In the genomic region with DNA sequence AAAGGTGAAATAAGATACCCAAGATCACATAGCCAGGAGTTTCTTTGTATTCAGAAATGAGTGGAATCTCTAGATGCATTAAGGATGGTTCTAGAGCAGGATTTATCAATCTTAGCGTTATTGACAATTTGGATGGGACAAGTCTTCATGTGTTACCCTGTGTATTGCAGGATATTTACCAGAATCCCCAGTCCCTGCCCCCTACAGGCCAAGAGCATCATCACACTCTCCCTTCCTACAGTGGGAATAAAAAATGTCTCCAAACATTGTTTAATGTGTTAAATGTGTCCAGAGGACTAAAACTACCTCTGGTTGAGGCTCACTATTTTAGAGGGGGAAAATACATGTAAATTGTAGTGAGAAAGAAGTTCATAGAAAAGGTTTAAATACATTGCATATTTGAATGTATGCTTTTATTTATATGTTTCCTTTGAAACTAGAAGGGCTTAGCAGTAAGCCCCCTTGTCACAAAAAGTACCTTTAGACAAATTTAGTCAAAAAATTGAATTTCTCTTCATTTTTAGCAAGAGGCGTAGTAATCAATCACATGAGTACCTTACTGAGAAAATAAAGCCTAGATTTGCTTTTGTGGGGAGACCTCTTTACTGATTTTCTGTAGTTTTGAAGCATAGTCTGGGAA, we compare ENCODE assay signal across 8 cellular contexts.
DNase-seq lines count a peak whose midpoint lies in the region; ATAC-seq and TF ChIP-seq lines count a peak whose summit lies in the region.

No MANE protein-coding gene starts in this region.

- TF ChIP-seq CTCF in GM13976 (IDR thresholded peaks at IDR 0.05; ENCODE audit: borderline replicate concordance, control extremely low read depth, extremely low read depth, insufficient read depth, missing control alignments) (peak; percentile 48), right atrium auricular region (IDR thresholded peaks at IDR 0.05) (peak; percentile 40 to 73)

- peaks cover 0 to 6% of the 10 kb centered on the region in 2 donors for H3K4me1 ChIP-seq in right atrium auricular region

- peak; percentile 40 to 67 for ATAC-seq in activated T-cell treated with anti-CD3 and anti-CD28 coated beads, Interleukin-2, amount 50 U/mL, for 72 hours (replicated peaks in 1 of 2)
- ATAC-seq in stimulated activated effector memory CD8-positive, alpha-beta T cell treated with anti-CD3 and anti-CD28 coated beads, Interleukin-12 subunit alpha, Interleukin-12 subunit beta, amount 100 ng/mL, for 72 hours, result no peak

- in situ Hi-C loops in GM13976 (cut with MboI; ENCODE audit: low sequenced_read_pairs, unreplicated experiment), result no loop called here

- DNase-seq in Ammon's horn (ENCODE audit: low spot score) (peak; percentile 15), GM13976 (ENCODE audit: low spot score) (peak; percentile 18), NCI-H146 (lab: John Stamatoyannopoulos, UW) (peak; percentile 40), right atrium auricular region (ENCODE audit: low spot score) (no peak), NCI-H524 treated with DMSO at 0.1 percent for 48 hours (lab: John Stamatoyannopoulos, UW) (no peak)
- peak; percentile 34 to 51 for DNase-seq in activated T-cell treated with anti-CD3 and anti-CD28 coated beads, Interleukin-2, amount 50 U/mL, for 72 hours
- DNase-seq in stimulated activated CD4-positive, alpha-beta T cell treated with anti-CD3 and anti-CD28 coated beads, Interleukin-2, amount 100 ng/mL, for 48 hours, result peak; percentile 7 to 23
- DNase-seq in stimulated activated effector memory CD8-positive, alpha-beta T cell treated with anti-CD3 and anti-CD28 coated beads, Interleukin-12 subunit alpha, Interleukin-12 subunit beta, amount 100 ng/mL, for 72 hours (ENCODE audit: low spot score in 2 of 2), result no peak

- H3K27me3 Mint-ChIP-seq in activated T-cell treated with anti-CD3 and anti-CD28 coated beads, Interleukin-2, amount 50 U/mL, for 72 hours (ENCODE audit: low read depth), result no peaks in the 10 kb centered on the region

- peaks cover 7% of the 10 kb centered on the region for H3K36me3 ChIP-seq in right atrium auricular region

- H3K27ac Mint-ChIP-seq in activated T-cell treated with anti-CD3 and anti-CD28 coated beads, Interleukin-2, amount 50 U/mL, for 72 hours, result no peak overlapping the region
- H3K27ac Mint-ChIP-seq in stimulated activated effector memory CD8-positive, alpha-beta T cell treated with anti-CD3 and anti-CD28 coated beads, Interleukin-12 subunit alpha, Interleukin-12 subunit beta, amount 100 ng/mL, for 72 hours, result no peak overlapping the region

- H3K4me3 Mint-ChIP-seq in activated T-cell treated with anti-CD3 and anti-CD28 coated beads, Interleukin-2, amount 50 U/mL, for 72 hours, result no peak overlapping the region
- H3K4me3 Mint-ChIP-seq in stimulated activated effector memory CD8-positive, alpha-beta T cell treated with anti-CD3 and anti-CD28 coated beads, Interleukin-12 subunit alpha, Interleukin-12 subunit beta, amount 100 ng/mL, for 72 hours, result no peak overlapping the region

- H3K27ac ChIP-seq in right atrium auricular region, result no peak overlapping the region

- no peaks in the 10 kb centered on the region for H3K9me3 Mint-ChIP-seq in activated T-cell treated with anti-CD3 and anti-CD28 coated beads, Interleukin-2, amount 50 U/mL, for 72 hours
- H3K9me3 Mint-ChIP-seq in stimulated activated effector memory CD8-positive, alpha-beta T cell treated with anti-CD3 and anti-CD28 coated beads, Interleukin-12 subunit alpha, Interleukin-12 subunit beta, amount 100 ng/mL, for 72 hours, result no peaks in the 10 kb centered on the region

- H3K4me1 Mint-ChIP-seq in activated T-cell treated with anti-CD3 and anti-CD28 coated beads, Interleukin-2, amount 50 U/mL, for 72 hours (ENCODE audit: low read depth), result no peaks in the 10 kb centered on the region
- H3K4me1 Mint-ChIP-seq in stimulated activated effector memory CD8-positive, alpha-beta T cell treated with anti-CD3 and anti-CD28 coated beads, Interleukin-12 subunit alpha, Interleukin-12 subunit beta, amount 100 ng/mL, for 72 hours, result peaks cover 6% of the 10 kb centered on the region

- no peaks in the 10 kb centered on the region for H3K27me3 ChIP-seq in right atrium auricular region

- no peak overlapping the region for H3K4me3 ChIP-seq in right atrium auricular region

- H3K36me3 Mint-ChIP-seq in activated T-cell treated with anti-CD3 and anti-CD28 coated beads, Interleukin-2, amount 50 U/mL, for 72 hours (ENCODE audit: insufficient read depth in 2 of 2), result peaks cover 0 to 7% of the 10 kb centered on the region in 2 donors
- peaks cover 33% of the 10 kb centered on the region for H3K36me3 Mint-ChIP-seq in stimulated activated effector memory CD8-positive, alpha-beta T cell treated with anti-CD3 and anti-CD28 coated beads, Interleukin-12 subunit alpha, Interleukin-12 subunit beta, amount 100 ng/mL, for 72 hours

- H3K9me3 ChIP-seq in right atrium auricular region, result no peaks in the 10 kb centered on the region

Comparison
In these comparisons a context has a peak if more than half of its experiments do, and no peak if none do; other contexts are left out.
1. DNase-seq: peak in Ammon's horn (single experiment), GM13976 (single experiment), NCI-H146 (single experiment), activated T-cell treated with anti-CD3 and anti-CD28 coated beads, Interleukin-2, amount 50 U/mL, for 72 hours (2 of 2) and stimulated activated CD4-positive, alpha-beta T cell treated with anti-CD3 and anti-CD28 coated beads, Interleukin-2, amount 100 ng/mL, for 48 hours (2 of 2); none in right atrium auricular region (single experiment), NCI-H524 treated with DMSO at 0.1 percent for 48 hours (single experiment) and stimulated activated effector memory CD8-positive, alpha-beta T cell treated with anti-CD3 and anti-CD28 coated beads, Interleukin-12 subunit alpha, Interleukin-12 subunit beta, amount 100 ng/mL, for 72 hours (0 of 2).